Comparison of ENCODE assay signal across 8 cellular contexts in genomic region chr13:49606747-49607648, GRCh38. TPM values are rescaled to one million over a fixed set of nuclear protein-coding genes. Genes with fewer than 3 reads are reported as not detected.
DNase-seq lines count a peak whose midpoint lies in the region; ATAC-seq, FAIRE-seq and TF ChIP-seq lines count a peak whose summit lies in the region.

No MANE protein-coding gene starts in this region.

- ATAC-seq in GM21529 (IDR thresholded peaks at IDR 0.05; ENCODE audit: unreplicated experiment), result peak; percentile 95

- no peaks in the 10 kb centered on the region for H3K79me2 ChIP-seq in OCI-LY1 (ENCODE audit: insufficient read depth, low read length)
- H3K79me2 ChIP-seq in endothelial cell of umbilical vein (ENCODE audit: control insufficient read depth, insufficient read depth, low read length), result no peaks in the 10 kb centered on the region

- dilution Hi-C loops in endothelial cell of umbilical vein (cut with MboI; ENCODE audit: extremely low pct_ligation_motif_present, low sequenced_read_pairs), result no loop called here

- H3K9me3 ChIP-seq in OCI-LY1 (ENCODE audit: low read length) (no peaks in the 10 kb centered on the region), endothelial cell of umbilical vein (replicated peaks; ENCODE audit: control insufficient read depth, insufficient read depth, low read length) (no peaks in the 10 kb centered on the region), mucosa of stomach (ENCODE audit: control insufficient read depth, low read length) (no peaks in the 10 kb centered on the region)

- peak; percentile 88 for TF ChIP-seq CTCF in OCI-LY1 (IDR thresholded peaks at IDR 0.05; ENCODE audit: low read length)
- peak; percentile 80 to 83 for TF ChIP-seq CTCF in endothelial cell of umbilical vein (IDR thresholded peaks at IDR 0.05; ENCODE audit: extremely low read depth in 1 of 2, insufficient read depth in 1 of 2, low read depth in 1 of 2, low read length in 2 of 2)

- peak overlapping the region; percentile 54 for H3K9ac ChIP-seq in OCI-LY1 (ENCODE audit: low read length)
- H3K9ac ChIP-seq in endothelial cell of umbilical vein (replicated peaks; ENCODE audit: extremely low read depth, insufficient read depth, low read length), result no peak overlapping the region
- H3K9ac ChIP-seq in mucosa of stomach (ENCODE audit: low read length), result peak overlapping the region; percentile 9

- H3K4me1 ChIP-seq in OCI-LY1 (ENCODE audit: insufficient read depth, low read length, severe bottlenecking) (peaks cover 53% of the 10 kb centered on the region), endothelial cell of umbilical vein (ENCODE audit: control insufficient read depth, extremely low read depth, insufficient read depth, low read length) (no peaks in the 10 kb centered on the region), mucosa of stomach (ENCODE audit: control insufficient read depth, insufficient read depth, low read length) (peaks cover 10% of the 10 kb centered on the region)

- H3K27ac ChIP-seq in OCI-LY1 (ENCODE audit: low read depth, low read length, poor library complexity, severe bottlenecking) (peak overlapping the region; percentile 57), endothelial cell of umbilical vein (ENCODE audit: insufficient read depth, low read depth, low read length) (peak overlapping the region; percentile 28)

- DNase-seq in DMS 273 (lab: John Stamatoyannopoulos, UW; ENCODE audit: unreplicated experiment) (peak; percentile 88), endothelial cell of umbilical vein (ENCODE audit: low read depth, low spot score) (peak; percentile 89)
- peak; percentile 82 for DNase-seq in activated CD8-positive, alpha-beta memory T cell treated with anti-CD3 and anti-CD28 coated beads, Interleukin-2, amount 50 U/mL, for 4 hours
- peak; percentile 47 to 66 for DNase-seq in stimulated activated CD8-positive, alpha-beta memory T cell treated with anti-CD3 and anti-CD28 coated beads, Interleukin-4, amount 100 ng/mL, for 1 hour (ENCODE audit: low read depth in 2 of 2, low spot score in 1 of 2)

- TF ChIP-seq RAD21 in Ishikawa (IDR thresholded peaks at IDR 0.05; ENCODE audit: low read depth), result peak; percentile 96

- CTCF ChIA-PET in endothelial cell of umbilical vein (lab: Charles Lee), result interaction anchor here (0.6 to 3.6 kb wide), 43 partner anchors 9 to 1462 kb away, joined by 3 to 60 read pairs (median 4); partner anchors contain the start of genes ARL11, CAB39L, PHF11 and RCBTB1

- H3K9me2 ChIP-seq in OCI-LY1 (ENCODE audit: low read depth, low read length), result no peaks in the 10 kb centered on the region

- H3F3A ChIP-seq in OCI-LY1 (ENCODE audit: insufficient read depth, low read length), result peaks cover 9% of the 10 kb centered on the region; the same call in 1 of the 2 replicates

- H3K4me2 ChIP-seq in OCI-LY1 (ENCODE audit: low read length), result peak overlapping the region; percentile 76
- peak overlapping the region; percentile 73 for H3K4me2 ChIP-seq in endothelial cell of umbilical vein (ENCODE audit: insufficient read depth, low read length)

- H3K4me3 ChIP-seq in OCI-LY1 (ENCODE audit: low read depth, low read length, poor library complexity, severe bottlenecking) (peak overlapping the region; percentile 50), endothelial cell of umbilical vein (replicated peaks in 1 of 3; ENCODE audit: insufficient read depth in 1 of 3, low read depth in 1 of 3, low read length in 3 of 3) (peak overlapping the region in 2 of 3 experiments; percentile 5 to 27), mucosa of stomach (ENCODE audit: low read length) (no peak overlapping the region)

- POLR2A ChIA-PET in endothelial cell of umbilical vein (lab: Charles Lee), result no interaction called here

- BruUV-seq in endothelial cell of umbilical vein (replicated peaks; lab: Mats Ljungman, UMichigan), result TSS peak; percentile 57

- peak; percentile 90 for FAIRE-seq in endothelial cell of umbilical vein (lab: Jason Lieb, UNC)

- TF ChIP-seq POLR2A in endothelial cell of umbilical vein (IDR thresholded peaks at IDR 0.05; ENCODE audit: low read depth, low read length), result no peak

- H2AFZ ChIP-seq in OCI-LY1 (ENCODE audit: low read length), result peak overlapping the region; percentile 99
- H2AFZ ChIP-seq in endothelial cell of umbilical vein (ENCODE audit: low read depth, low read length), result peak overlapping the region; percentile 80

- H3K36me3 ChIP-seq in OCI-LY1 (ENCODE audit: insufficient read depth, low read length) (no peaks in the 10 kb centered on the region), endothelial cell of umbilical vein (ENCODE audit: control insufficient read depth in 2 of 2, extremely low read depth in 1 of 2, insufficient read depth in 2 of 2, low read length in 2 of 2) (no peaks in the 10 kb centered on the region), mucosa of stomach (ENCODE audit: control insufficient read depth, insufficient read depth, low read length) (no peaks in the 10 kb centered on the region)

- no peaks in the 10 kb centered on the region for H4K20me1 ChIP-seq in OCI-LY1 (ENCODE audit: insufficient read depth, low read length)
- H4K20me1 ChIP-seq in endothelial cell of umbilical vein (replicated peaks; ENCODE audit: control insufficient read depth, extremely low read depth, insufficient read depth, low read length), result no peaks in the 10 kb centered on the region

- intact Hi-C loops in endothelial cell of umbilical vein (cut with micrococcal nuclease), result loop anchor here (1.0 to 5.0 kb wide), 8 partner anchors 112 to 840 kb away; partner anchors contain the start of genes CAB39L, PHF11 and SETDB2

- H3K9me1 ChIP-seq in endothelial cell of umbilical vein (replicated peaks; ENCODE audit: control insufficient read depth, extremely low read depth, insufficient read depth, low read length), result no peaks in the 10 kb centered on the region

- H3K27me3 ChIP-seq in OCI-LY1 (ENCODE audit: insufficient read depth, low read length) (no peaks in the 10 kb centered on the region), endothelial cell of umbilical vein (ENCODE audit: control insufficient read depth in 2 of 2, insufficient read depth in 2 of 2, low read length in 2 of 2) (no peaks in the 10 kb centered on the region), mucosa of stomach (ENCODE audit: control insufficient read depth, insufficient read depth, low read length) (no peaks in the 10 kb centered on the region)

- no peak for TF ChIP-seq EP300 in Ishikawa (IDR thresholded peaks at IDR 0.05; ENCODE audit: borderline replicate concordance)

TF ChIP-seq in Ishikawa, 13 proteins besides CTCF, POLR2A, EP300 and RAD21:
- TF ChIP-seq CEBPB (IDR thresholded peaks at IDR 0.05), result no peak
- TF ChIP-seq NFIC (IDR thresholded peaks at IDR 0.05), result no peak
- no peak for TF ChIP-seq CREB1 (IDR thresholded peaks at IDR 0.05; ENCODE audit: low read depth)
- TF ChIP-seq FOXM1 (IDR thresholded peaks at IDR 0.05; ENCODE audit: borderline replicate concordance, low read depth), result no peak
- peak; percentile 78 for TF ChIP-seq YY1 (IDR thresholded peaks at IDR 0.05; ENCODE audit: low read depth)

TF ChIP-seq in endothelial cell of umbilical vein, 7 proteins besides CTCF, POLR2A, EP300 and RAD21:
- TF ChIP-seq JUN (IDR thresholded peaks at IDR 0.05; ENCODE audit: borderline replicate concordance, insufficient read depth, insufficient read length, low read depth), result no peak
- TF ChIP-seq FOS (IDR thresholded peaks at IDR 0.05; ENCODE audit: borderline replicate concordance, insufficient read depth, low read length), result no peak
- no peak for TF ChIP-seq MYC (IDR thresholded peaks at IDR 0.05; ENCODE audit: low read depth, low read length)
- no peak for TF ChIP-seq EZH2 (IDR thresholded peaks at IDR 0.05; ENCODE audit: borderline replicate concordance, low read depth, low read length, severe bottlenecking)
- no peak for TF ChIP-seq GATA2 (IDR thresholded peaks at IDR 0.05; ENCODE audit: insufficient read depth, insufficient read length, low read depth, low read length)
- TF ChIP-seq POLR2AphosphoS5 (IDR thresholded peaks at IDR 0.05; ENCODE audit: insufficient read depth, low read depth, low read length), result no peak
- TF ChIP-seq MAX (IDR thresholded peaks at IDR 0.05; ENCODE audit: insufficient read depth, insufficient read length), result no peak

RNA-seq across cellular contexts. Expression of gene ARL11, which starts 21.3 kb away (rescaled TPM):
- 0.20 and 0.23 TPM in 2 replicates for total RNA-seq in endothelial cell of umbilical vein
- polyA plus RNA-seq in endothelial cell of umbilical vein, result 0.06 TPM in 2 replicates
- polyA plus RNA-seq in endothelial cell of umbilical vein (2011; cell fraction: cytosol; rRNA removed), result 0.03 and 0.04 TPM in 2 replicates
- polyA plus RNA-seq in endothelial cell of umbilical vein (2011; cell fraction: nucleus; rRNA removed), result 0.05 TPM in 1 of 2 replicates, not detected in the other
- polyA plus RNA-seq in endothelial cell of umbilical vein (2012), result 0.05 and 0.10 TPM in 2 replicates
- polyA minus RNA-seq in endothelial cell of umbilical vein, result 0.32 TPM in 1 of 2 replicates, not detected in the other
- not detected for polyA minus RNA-seq in endothelial cell of umbilical vein (2011; cell fraction: cytosol; rRNA and poly(A)+ RNA removed)
- polyA minus RNA-seq in endothelial cell of umbilical vein (2011; cell fraction: nucleus; rRNA and poly(A)+ RNA removed), result 0.19 TPM in 1 of 2 replicates, not detected in the other

RNA-seq across cellular contexts. Expression of gene RCBTB1, which starts 21.6 kb away (rescaled TPM):
- 23.6 and 23.8 TPM in 2 replicates for total RNA-seq in endothelial cell of umbilical vein
- 9.2 and 12.1 TPM in 2 replicates for polyA plus RNA-seq in endothelial cell of umbilical vein
- polyA plus RNA-seq in endothelial cell of umbilical vein (2011; cell fraction: cytosol; rRNA removed), result 10.2 and 12.0 TPM in 2 replicates
- polyA plus RNA-seq in endothelial cell of umbilical vein (2011; cell fraction: nucleus; rRNA removed), result 29.3 and 37.0 TPM in 2 replicates
- polyA plus RNA-seq in endothelial cell of umbilical vein (2012), result 20.7 and 22.5 TPM in 2 replicates
- 23.2 and 26.1 TPM in 2 replicates for polyA minus RNA-seq in endothelial cell of umbilical vein
- 3.4 TPM for polyA minus RNA-seq in endothelial cell of umbilical vein (2011; cell fraction: cytosol; rRNA and poly(A)+ RNA removed)
- polyA minus RNA-seq in endothelial cell of umbilical vein (2011; cell fraction: nucleus; rRNA and poly(A)+ RNA removed), result 17.6 TPM in 2 replicates
